8 cellular contexts compared by ENCODE assay signal in the genomic region with DNA sequence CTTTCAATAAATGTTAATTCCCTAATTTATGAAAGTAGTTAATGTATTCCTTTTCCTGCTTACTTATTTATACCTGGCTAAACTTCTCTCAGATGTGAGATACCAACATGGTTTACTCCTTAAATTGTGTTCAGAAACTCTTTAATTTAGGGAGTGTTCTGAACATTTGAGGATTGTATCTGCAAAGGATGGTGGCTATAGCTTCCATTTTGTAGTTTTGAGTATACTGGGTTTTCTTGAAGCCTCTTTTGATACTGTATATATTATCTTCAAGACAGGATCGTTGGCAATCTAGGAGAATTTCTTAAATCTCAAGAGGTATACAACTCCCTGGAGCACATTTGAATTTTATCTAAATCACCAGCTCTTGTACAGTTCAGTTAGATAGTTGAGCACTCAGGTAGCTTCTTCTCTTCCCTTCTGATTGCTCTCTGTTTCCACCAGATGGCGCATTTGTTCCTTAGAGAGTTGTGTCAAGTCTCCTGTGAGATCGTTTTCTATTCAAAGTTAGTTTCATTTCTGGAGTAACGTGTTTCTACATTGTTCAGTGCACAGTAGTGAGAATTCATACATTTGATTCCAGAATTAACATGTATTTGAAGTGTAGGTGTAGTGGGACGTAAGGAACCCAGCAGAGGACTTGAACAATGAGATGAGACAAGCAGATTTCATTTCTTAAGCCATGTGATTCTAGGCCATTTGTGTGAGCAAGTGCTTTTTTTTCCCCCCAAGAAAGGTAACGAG.
DNase-seq lines count a peak whose midpoint lies in the region; ATAC-seq, FAIRE-seq and TF ChIP-seq lines count a peak whose summit lies in the region.
"Not testable (repeated sequence)": the region's sequence is repeated elsewhere in the genome, so short reads cannot be mapped to it uniquely, and the experiment has no call there.

No MANE protein-coding gene starts in this region.

- TF ChIP-seq EP300 in ovary (IDR thresholded peaks at IDR 0.05): not testable (repeated sequence)

- H3K4me3 Mint-ChIP-seq in activated naive CD8-positive, alpha-beta T cell treated with anti-CD3 and anti-CD28 coated beads, Interleukin-2, amount 10 ng/mL, durations not matched to agents 7 days and 5 days: peak overlapping the region; percentile 89

- not testable (repeated sequence) for H3K27ac ChIP-seq in ovary

- POLR2A ChIA-PET in activated naive CD8-positive, alpha-beta T cell treated with anti-CD3 and anti-CD28 coated beads, Interleukin-2, amount 10 ng/mL, durations not matched to agents 7 days and 5 days (lab: Charles Lee): not testable (repeated sequence)

- ATAC-seq in GM18502 (IDR thresholded peaks at IDR 0.05; ENCODE audit: poor library complexity, unreplicated experiment) (peak; percentile 78), HG02798 (IDR thresholded peaks at IDR 0.05; ENCODE audit: poor library complexity, unreplicated experiment) (peak; percentile 75)
- peak; percentile 94 for ATAC-seq in activated naive CD8-positive, alpha-beta T cell treated with anti-CD3 and anti-CD28 coated beads, Interleukin-2, amount 10 ng/mL, durations not matched to agents 7 days and 5 days (ENCODE audit: low read depth)

- DNase-seq in NCI-H1417 treated with DMSO at 0.1 percent for 48 hours (lab: John Stamatoyannopoulos, UW): peak; percentile 39
- peak; percentile 24 for DNase-seq in SKM-1 treated with dmso at 0.1 percent for 144 hours (lab: John Stamatoyannopoulos, UW; ENCODE audit: unreplicated experiment)
- DNase-seq in activated naive CD8-positive, alpha-beta T cell treated with anti-CD3 and anti-CD28 coated beads, Interleukin-2, amount 10 ng/mL, durations not matched to agents 7 days and 5 days: not testable (repeated sequence)
- DNase-seq in globus pallidus (ENCODE audit: low spot score): peak; percentile 54
- DNase-seq in ovary: peak in 1 of 5 donors; percentile 38

- peak; percentile 98 for FAIRE-seq in A204.1 (lab: Jason Lieb, UNC)

- TF ChIP-seq POLR2A in ovary (IDR thresholded peaks at IDR 0.05): not testable (repeated sequence)

- H3K4me3 ChIP-seq in ovary: not testable (repeated sequence)

- 8 to 10% (median 10%) methylated on average over 6 of the region's 6 CpGs for WGBS in ovary, 3 donors

- H3K36me3 Mint-ChIP-seq in activated naive CD8-positive, alpha-beta T cell treated with anti-CD3 and anti-CD28 coated beads, Interleukin-2, amount 10 ng/mL, durations not matched to agents 7 days and 5 days: not testable (repeated sequence)

- not testable (repeated sequence) for H3K27me3 Mint-ChIP-seq in activated naive CD8-positive, alpha-beta T cell treated with anti-CD3 and anti-CD28 coated beads, Interleukin-2, amount 10 ng/mL, durations not matched to agents 7 days and 5 days

- not testable (repeated sequence) for H3K4me1 ChIP-seq in ovary (ENCODE audit: insufficient read depth)

- H3K9me3 Mint-ChIP-seq in activated naive CD8-positive, alpha-beta T cell treated with anti-CD3 and anti-CD28 coated beads, Interleukin-2, amount 10 ng/mL, durations not matched to agents 7 days and 5 days: not testable (repeated sequence)

- H3K36me3 ChIP-seq in ovary: not testable (repeated sequence)

- intact Hi-C loops in ovary (cut with DNase I): loop anchor here in 1 of 4 donors (5.0 kb wide), 1 partner anchor 273 kb away; no protein-coding TSS in a partner anchor

- not testable (repeated sequence) for H3K9me3 ChIP-seq in ovary

- H3K27me3 ChIP-seq in ovary: not testable (repeated sequence)

- TF ChIP-seq CTCF in ovary (IDR thresholded peaks at IDR 0.05): peak; percentile 27 to 46 (median 38)

- not testable (repeated sequence) for H3K4me1 Mint-ChIP-seq in activated naive CD8-positive, alpha-beta T cell treated with anti-CD3 and anti-CD28 coated beads, Interleukin-2, amount 10 ng/mL, durations not matched to agents 7 days and 5 days

- peak overlapping the region; percentile 93 for H3K27ac Mint-ChIP-seq in activated naive CD8-positive, alpha-beta T cell treated with anti-CD3 and anti-CD28 coated beads, Interleukin-2, amount 10 ng/mL, durations not matched to agents 7 days and 5 days
